11 cellular contexts compared by ENCODE assay signal in genomic region chr4:168496834-168497233, GRCh38. TPM values are rescaled to one million over a fixed set of nuclear protein-coding genes. Genes with fewer than 3 reads are reported as not detected.
DNase-seq lines count a peak whose midpoint lies in the region; ATAC-seq, FAIRE-seq and TF ChIP-seq lines count a peak whose summit lies in the region.
"Had no signal": no experiment of that assay in that cellular context is flagged by ENCODE, and none has a peak within 500 bp of the region (broad histone marks: within the 10 kb centered on the region; RNA-seq: fewer than 3 reads in every experiment).

PALLD (plus strand) TSS chr4:168497052.

- POLR2A ChIA-PET in A549 (lab: Yijun Ruan, JAX) = interaction anchor here (0.7 kb wide), 1 partner anchor 15 kb away, joined by 3 read pairs; no protein-coding TSS in a partner anchor
- POLR2A ChIA-PET in RWPE1 (lab: Yijun Ruan, JAX; ENCODE audit: low non-redundant PET) = no interaction called here
- POLR2A ChIA-PET in CD4-positive, alpha-beta T cell (lab: Charles Lee) = interaction anchor here (1.0 kb wide), 1 partner anchor 17 kb away, joined by 5 read pairs; the partner anchor contains the start of gene DDX60L

- no peak within 1 kb of the TSS for H4K5ac ChIP-seq in mesendoderm (ENCODE audit: low read length)

- H3K27ac ChIP-seq in A549 (peak within 1 kb of the TSS in 1 of 2 experiments; percentile 8; a peak in 2 of 6 replicates), esophagus (ENCODE audit: low read depth in 2 of 2, low read length in 1 of 2) (no peak within 1 kb of the TSS), mesendoderm (ENCODE audit: low read depth, low read length) (no peak within 1 kb of the TSS), RWPE1 (no peak within 1 kb of the TSS)
- H3K27ac ChIP-seq in CD4-positive, alpha-beta T cell (ENCODE audit: low read depth, low read length) = no peak within 1 kb of the TSS

- no peaks in the 10 kb centered on the region for H3K79me2 ChIP-seq in mesendoderm (ENCODE audit: control insufficient read depth, insufficient read depth, low read length)

- no peak within 1 kb of the TSS for H3K4ac ChIP-seq in mesendoderm (ENCODE audit: low read depth, low read length)

- H2BK15ac ChIP-seq in mesendoderm (replicated peaks; ENCODE audit: low read depth) = no peak within 1 kb of the TSS

- WGBS in A549 (ENCODE audit: missing lambda C conversion rate) = 49% methylated on average over 5 of the region's 5 CpGs
- 53 to 59% methylated on average over 5 of the region's 5 CpGs for whole genome bisulfite sequencing in esophagus, 2 donors
- no CpG with 5 or more reads among the region's 5 CpGs for WGBS in mesendoderm (ENCODE audit: extremely low coverage, insufficient coverage, low lambda C conversion rate)

- H2BK120ac ChIP-seq in mesendoderm (ENCODE audit: low read depth, low read length) = no peak within 1 kb of the TSS

- no peaks in the 10 kb centered on the region for H3K79me1 ChIP-seq in mesendoderm (ENCODE audit: low read length)

- peaks cover 58% of the 10 kb centered on the region for H3K4me1 ChIP-seq in A549
- H3K4me1 ChIP-seq in esophagus (ENCODE audit: control insufficient read depth in 2 of 2, insufficient read depth in 2 of 2, low read length in 1 of 2) = peaks cover 0 to 2% of the 10 kb centered on the region in 2 donors
- no peaks in the 10 kb centered on the region for H3K4me1 ChIP-seq in mesendoderm (ENCODE audit: control insufficient read depth, low read depth, low read length)

- intact Hi-C loops in CD14-positive monocyte (cut with micrococcal nuclease) = no loop called here
- intact Hi-C loops in CD4-positive, alpha-beta T cell (cut with DNase I, micrococcal nuclease) = no loop called here

- H3K18ac ChIP-seq in mesendoderm (ENCODE audit: low read length) = no peak within 1 kb of the TSS

- CTCF ChIA-PET in A549 (lab: Yijun Ruan, JAX) = interaction anchor here (0.9 kb wide), 1 partner anchor 9 kb away, joined by 3 read pairs; no protein-coding TSS in a partner anchor
- CTCF ChIA-PET in RWPE1 (lab: Yijun Ruan, JAX) = interaction anchor here (0.9 to 1.0 kb wide), 2 partner anchors 8 to 70 kb away, joined by 3 read pairs; no protein-coding TSS in a partner anchor
- CTCF ChIA-PET in CD4-positive, alpha-beta T cell (lab: Charles Lee) = interaction anchor here (1.0 to 1.3 kb wide), 2 partner anchors 19 to 42 kb away, joined by 3 read pairs; no protein-coding TSS in a partner anchor

- H3K27me3 ChIP-seq in esophagus (ENCODE audit: control insufficient read depth in 1 of 2, insufficient read depth in 2 of 2, low read length in 2 of 2) (no peaks in the 10 kb centered on the region), mesendoderm (ENCODE audit: insufficient read depth, low read length, poor library complexity) (no peaks in the 10 kb centered on the region)
- no peaks in the 10 kb centered on the region for H3K27me3 ChIP-seq in CD4-positive, alpha-beta T cell (ENCODE audit: control insufficient read depth, insufficient read depth, low read length)

- TF ChIP-seq POLR2A in A549 (IDR thresholded peaks at IDR 0.05; ENCODE audit: low read length) = no peak

- H3K27ac Mint-ChIP-seq in CD14-positive monocyte = peak within 1 kb of the TSS in 1 of 7 donors; percentile 50
- no peak within 1 kb of the TSS for H3K27ac Mint-ChIP-seq in CD4-positive, alpha-beta T cell
- H3K27ac Mint-ChIP-seq: T-helper 17 cell had no signal

- peak within 1 kb of the TSS; percentile 2; the same call in 2 of the 3 replicates for H3K4me2 ChIP-seq in A549
- no peak within 1 kb of the TSS for H3K4me2 ChIP-seq in mesendoderm (ENCODE audit: low read length)

- H2BK5ac ChIP-seq in mesendoderm (ENCODE audit: low read length) = no peak within 1 kb of the TSS

- H3K9ac ChIP-seq in mesendoderm (ENCODE audit: low read length) = no peak within 1 kb of the TSS

- DNase-seq in A549 (ENCODE audit: low read depth in 1 of 2, low spot score in 1 of 2) (no peak), OCI-M1 (lab: John Stamatoyannopoulos, UW) (peak; percentile 61), mucosa of gallbladder (ENCODE audit: low spot score) (no peak), mesendoderm (no peak), RWPE1 (ENCODE audit: low spot score) (no peak), CD14-positive monocyte (ENCODE audit: low spot score) (no peak)
- DNase-seq in CD4-positive, alpha-beta T cell = no peak
- DNase-seq: C1 segment of cervical spinal cord, T-helper 17 cell had no signal

- no peak for FAIRE-seq in A549 (lab: Jason Lieb, UNC)

- H3K36me3 Mint-ChIP-seq in CD14-positive monocyte = no peaks in the 10 kb centered on the region
- H3K36me3 Mint-ChIP-seq in CD4-positive, alpha-beta T cell (ENCODE audit: low read depth) = no peaks in the 10 kb centered on the region

- H3K9me3 ChIP-seq in A549 (no peaks in the 10 kb centered on the region; the same call in 2 of the 3 replicates), esophagus (ENCODE audit: control insufficient read depth in 2 of 2, insufficient read depth in 1 of 2, low read depth in 1 of 2, low read length in 1 of 2) (no peaks in the 10 kb centered on the region)
- H3K9me3 ChIP-seq in CD4-positive, alpha-beta T cell (ENCODE audit: control insufficient read depth, low read length) = no peaks in the 10 kb centered on the region

- H4K8ac ChIP-seq in mesendoderm (ENCODE audit: low read depth, low read length) = no peak within 1 kb of the TSS

- no peak within 1 kb of the TSS for H3K56ac ChIP-seq in mesendoderm (ENCODE audit: low read length)

- H3K4me3 Mint-ChIP-seq in CD14-positive monocyte = no peak within 1 kb of the TSS
- no peak within 1 kb of the TSS for H3K4me3 Mint-ChIP-seq in CD4-positive, alpha-beta T cell
- H3K4me3 Mint-ChIP-seq: central memory CD8-positive, alpha-beta T cell; T-helper 17 cell had no signal

- peaks cover 0 to 2% (median 0%) of the 10 kb centered on the region in 7 donors for H3K9me3 Mint-ChIP-seq in CD14-positive monocyte
- no peaks in the 10 kb centered on the region for H3K9me3 Mint-ChIP-seq in CD4-positive, alpha-beta T cell
- H3K9me3 Mint-ChIP-seq: central memory CD8-positive, alpha-beta T cell had no signal

- ATAC-seq in A549 = peak in 1 of 2 experiments; percentile 40; a peak in 1 of 6 replicates
- no peak for ATAC-seq in CD4-positive, alpha-beta T cell (ENCODE audit: poor library complexity)
- ATAC-seq: T-helper 17 cell had no signal

- no peak within 1 kb of the TSS for H3K23ac ChIP-seq in mesendoderm (ENCODE audit: low read length)

- H3K36me3 ChIP-seq in esophagus (ENCODE audit: control insufficient read depth in 2 of 2, insufficient read depth in 2 of 2, low read length in 1 of 2) = no peaks in the 10 kb centered on the region
- no peaks in the 10 kb centered on the region for H3K36me3 ChIP-seq in mesendoderm (ENCODE audit: control insufficient read depth, insufficient read depth, low read length)

- no peaks in the 10 kb centered on the region for H3K27me3 Mint-ChIP-seq in CD14-positive monocyte (ENCODE audit: low read depth in 3 of 3)
- peaks cover 24% of the 10 kb centered on the region for H3K27me3 Mint-ChIP-seq in CD4-positive, alpha-beta T cell

- no peak within 1 kb of the TSS for H2AK5ac ChIP-seq in mesendoderm (ENCODE audit: low read length)

- no peak for TF ChIP-seq EP300 in A549 (IDR thresholded peaks at IDR 0.05)

- H3K4me3 ChIP-seq in A549 (no peak within 1 kb of the TSS), esophagus (ENCODE audit: low read depth in 1 of 2, low read length in 2 of 2) (no peak within 1 kb of the TSS), mesendoderm (ENCODE audit: low read length) (no peak within 1 kb of the TSS)

- H3K4me1 Mint-ChIP-seq in CD14-positive monocyte = peaks cover 26% of the 10 kb centered on the region
- H3K4me1 Mint-ChIP-seq in CD4-positive, alpha-beta T cell (ENCODE audit: low read depth) = no peaks in the 10 kb centered on the region
- H3K4me1 Mint-ChIP-seq: central memory CD8-positive, alpha-beta T cell; T-helper 17 cell had no signal

- TF ChIP-seq CTCF in A549 (IDR thresholded peaks at IDR 0.05) = no peak
- no peak for TF ChIP-seq CTCF in RWPE1 (conservative IDR thresholded peaks at IDR 0.05; ENCODE audit: low read depth)
- no peak for TF ChIP-seq CTCF in CD14-positive monocyte (IDR thresholded peaks at IDR 0.05)
- TF ChIP-seq CTCF in CD4-positive, alpha-beta T cell (IDR thresholded peaks at IDR 0.05) = no peak

- TF ChIP-seq RAD21 in A549 (conservative IDR thresholded peaks at IDR 0.05 in 1 of 2, IDR thresholded peaks at IDR 0.05 in 1 of 2) = no peak

TF ChIP-seq in A549, 52 proteins besides CTCF, POLR2A, EP300 and RAD21:
- TF ChIP-seq ELK1 (IDR thresholded peaks at IDR 0.05; ENCODE audit: low read depth, low read length) (no peak), NPAS2 (CRISPR knock-in tag; IDR thresholded peaks at IDR 0.05; ENCODE audit: borderline replicate concordance) (no peak), HOXB13 (CRISPR knock-in tag; IDR thresholded peaks at IDR 0.05; ENCODE audit: low read depth) (no peak)
- TF ChIP-seq, protein P1, sequence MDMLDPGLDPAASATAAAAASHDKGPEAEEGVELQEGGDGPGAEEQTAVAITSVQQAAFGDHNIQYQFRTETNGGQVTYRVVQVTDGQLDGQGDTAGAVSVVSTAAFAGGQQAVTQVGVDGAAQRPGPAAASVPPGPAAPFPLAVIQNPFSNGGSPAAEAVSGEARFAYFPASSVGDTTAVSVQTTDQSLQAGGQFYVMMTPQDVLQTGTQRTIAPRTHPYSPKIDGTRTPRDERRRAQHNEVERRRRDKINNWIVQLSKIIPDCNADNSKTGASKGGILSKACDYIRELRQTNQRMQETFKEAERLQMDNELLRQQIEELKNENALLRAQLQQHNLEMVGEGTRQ (IDR thresholded peaks at IDR 0.05) = no peak

RNA-seq across cellular contexts. Expression of gene PALLD, which starts in this region (rescaled TPM):
- 88.8 and 99.3 TPM in 2 replicates for polyA plus RNA-seq in A549 (2011; rRNA removed)
- 46.5 and 60.1 TPM in 2 replicates for polyA plus RNA-seq in A549 (2012; cell fraction: cytosol; rRNA removed)
- polyA plus RNA-seq in A549 (2012; cell fraction: nucleus; rRNA removed) = 58.7 and 75.0 TPM in 2 replicates
- polyA plus RNA-seq in A549 (2017; fragmentation: RNase III; extraction: RNeasy Plus Mini Kit Qiagen cat#74134 plus additional on column Dnase treatment) = 113 to 134 TPM (median 123 TPM) in 3 replicates
- 94.3 and 135 TPM in 2 replicates for polyA minus RNA-seq in A549 (2011; rRNA and poly(A)+ RNA removed)
- polyA plus RNA-seq in esophagus = 100 to 1,000 TPM in 1 of 2 donors, 10 to 100 TPM in 1; 34.7 to 101 TPM
- 250 TPM for total RNA-seq in mucosa of gallbladder
- 6.6 TPM for polyA plus RNA-seq in mesendoderm (2013, experiment 1 of 2)
- polyA plus RNA-seq in mesendoderm (2013, experiment 2 of 2) = 6.9 TPM
- polyA plus RNA-seq in CD14-positive monocyte = 10 to 100 TPM in 1 of 2 donors, 1 to 10 TPM in 1; 9.9 to 11.8 TPM
- under 1 TPM; 0.49 to 0.78 TPM for total RNA-seq in CD4-positive, alpha-beta T cell

Comparison
In these comparisons a context has a peak if more than half of its experiments do, and no peak if none do; other contexts are left out.
1. RNA of gene PALLD (total RNA-seq): 250 TPM in mucosa of gallbladder (single experiment); 0.49 to 0.78 TPM in CD4-positive, alpha-beta T cell; every median in the first group is over 100 times any median in the second.